Comparison of ENCODE assay signal across 8 cellular contexts in genomic region chr14:61280526-61281185, GRCh38. TPM values are rescaled to one million over a fixed set of nuclear protein-coding genes. Genes with fewer than 3 reads are reported as not detected.
DNase-seq lines count a peak whose midpoint lies in the region; ATAC-seq, FAIRE-seq and TF ChIP-seq lines count a peak whose summit lies in the region.

No MANE protein-coding gene starts in this region.

- H2AFZ ChIP-seq in endothelial cell of umbilical vein (ENCODE audit: low read depth, low read length): peak overlapping the region; percentile 85

- CTCF ChIA-PET in activated CD8-positive, alpha-beta memory T cell treated with anti-CD3 and anti-CD28 coated beads, Interleukin-2, amount 10 ng/mL, durations not matched to agents 7 days and 5 days (lab: Charles Lee): interaction anchor here (0.6 to 11.8 kb wide), 21 partner anchors 8 to 557 kb away, joined by 3 to 136 read pairs (median 4); partner anchors contain the start of genes PRKCH and SNAPC1
- CTCF ChIA-PET in endothelial cell of umbilical vein (lab: Charles Lee): interaction anchor here (0.5 to 2.3 kb wide), 23 partner anchors 9 to 1014 kb away, joined by 3 to 10 read pairs (median 4); no protein-coding TSS in a partner anchor

- H3K4me1 Mint-ChIP-seq in activated CD8-positive, alpha-beta memory T cell treated with anti-CD3 and anti-CD28 coated beads, Interleukin-2, amount 10 ng/mL, durations not matched to agents 7 days and 5 days: peaks cover 45% of the 10 kb centered on the region

- peak; percentile 15 for FAIRE-seq in endothelial cell of umbilical vein (lab: Jason Lieb, UNC)

- H3K36me3 Mint-ChIP-seq in activated CD8-positive, alpha-beta memory T cell treated with anti-CD3 and anti-CD28 coated beads, Interleukin-2, amount 10 ng/mL, durations not matched to agents 7 days and 5 days: peaks cover 4% of the 10 kb centered on the region

- H3K27me3 ChIP-seq in endothelial cell of umbilical vein (ENCODE audit: control insufficient read depth in 2 of 2, insufficient read depth in 2 of 2, low read length in 2 of 2): peaks cover 0 to 2% of the 10 kb centered on the region in 2 experiments
- H3K27me3 ChIP-seq in muscle layer of colon (ENCODE audit: control insufficient read depth in 1 of 2, insufficient read depth in 2 of 2, low read length in 2 of 2): peaks cover 10 to 25% of the 10 kb centered on the region in 2 donors

- peak overlapping the region; percentile 87 for H3K4me3 Mint-ChIP-seq in activated CD8-positive, alpha-beta memory T cell treated with anti-CD3 and anti-CD28 coated beads, Interleukin-2, amount 10 ng/mL, durations not matched to agents 7 days and 5 days

- H3K9me3 Mint-ChIP-seq in activated CD8-positive, alpha-beta memory T cell treated with anti-CD3 and anti-CD28 coated beads, Interleukin-2, amount 10 ng/mL, durations not matched to agents 7 days and 5 days (ENCODE audit: low read depth): no peaks in the 10 kb centered on the region

- dilution Hi-C loops in endothelial cell of umbilical vein (cut with MboI; ENCODE audit: extremely low pct_ligation_motif_present, low sequenced_read_pairs): loop anchor here (25.0 kb wide), 1 partner anchor 182 kb away; no protein-coding TSS in a partner anchor

- H3K27ac Mint-ChIP-seq in activated CD8-positive, alpha-beta memory T cell treated with anti-CD3 and anti-CD28 coated beads, Interleukin-2, amount 10 ng/mL, durations not matched to agents 7 days and 5 days: peak overlapping the region; percentile 79

- H3K79me2 ChIP-seq in endothelial cell of umbilical vein (ENCODE audit: control insufficient read depth, insufficient read depth, low read length): no peaks in the 10 kb centered on the region

- DNase-seq in COLO668 (lab: John Stamatoyannopoulos, UW; ENCODE audit: unreplicated experiment) (peak; percentile 92), NCI-H1417 treated with DMSO at 0.1 percent for 48 hours (lab: John Stamatoyannopoulos, UW) (peak; percentile 45), endothelial cell of umbilical vein (ENCODE audit: low read depth, low spot score) (peak; percentile 86), NCI-H128 (lab: John Stamatoyannopoulos, UW; ENCODE audit: unreplicated experiment) (no peak), HCEC 1CT (no peak)
- peak; percentile 79 for DNase-seq in activated CD8-positive, alpha-beta memory T cell treated with anti-CD3 and anti-CD28 coated beads, Interleukin-2, amount 10 ng/mL, durations not matched to agents 7 days and 5 days
- peak; percentile 49 to 61 for DNase-seq in stimulated activated CD8-positive, alpha-beta memory T cell treated with anti-CD3 and anti-CD28 coated beads, Interleukin-4, amount 100 ng/mL, for 4 hours (ENCODE audit: low read depth in 2 of 2, low spot score in 1 of 2)

- H3K9me3 ChIP-seq in endothelial cell of umbilical vein (replicated peaks; ENCODE audit: control insufficient read depth, insufficient read depth, low read length): no peaks in the 10 kb centered on the region
- no peaks in the 10 kb centered on the region for H3K9me3 ChIP-seq in muscle layer of colon (ENCODE audit: low read length)

- no peaks in the 10 kb centered on the region for H3K9me1 ChIP-seq in endothelial cell of umbilical vein (replicated peaks; ENCODE audit: control insufficient read depth, extremely low read depth, insufficient read depth, low read length)

- peaks cover 15% of the 10 kb centered on the region for H3K4me1 ChIP-seq in endothelial cell of umbilical vein (ENCODE audit: control insufficient read depth, extremely low read depth, insufficient read depth, low read length)
- no peaks in the 10 kb centered on the region for H3K4me1 ChIP-seq in muscle layer of colon (ENCODE audit: insufficient read depth, low read length)

- no TSS peak for BruUV-seq in endothelial cell of umbilical vein (replicated peaks; lab: Mats Ljungman, UMichigan)

- peak; percentile 33 for TF ChIP-seq POLR2A in endothelial cell of umbilical vein (IDR thresholded peaks at IDR 0.05; ENCODE audit: low read depth, low read length)

- POLR2A ChIA-PET in endothelial cell of umbilical vein (lab: Charles Lee): interaction anchor here (0.5 kb wide), 1 partner anchor 476 kb away, joined by 3 read pairs; no protein-coding TSS in a partner anchor

- H3K36me3 ChIP-seq in endothelial cell of umbilical vein (ENCODE audit: control insufficient read depth in 2 of 2, extremely low read depth in 1 of 2, insufficient read depth in 2 of 2, low read length in 2 of 2) (no peaks in the 10 kb centered on the region), muscle layer of colon (ENCODE audit: insufficient read depth, low read length) (no peaks in the 10 kb centered on the region)

- peaks cover 24% of the 10 kb centered on the region for H3K27me3 Mint-ChIP-seq in activated CD8-positive, alpha-beta memory T cell treated with anti-CD3 and anti-CD28 coated beads, Interleukin-2, amount 10 ng/mL, durations not matched to agents 7 days and 5 days

- peak overlapping the region; percentile 72 for H3K4me2 ChIP-seq in endothelial cell of umbilical vein (ENCODE audit: insufficient read depth, low read length)

- peak; percentile 89 for ATAC-seq in activated CD8-positive, alpha-beta memory T cell treated with anti-CD3 and anti-CD28 coated beads, Interleukin-2, amount 10 ng/mL, durations not matched to agents 7 days and 5 days

- H3K9ac ChIP-seq in endothelial cell of umbilical vein (replicated peaks; ENCODE audit: extremely low read depth, insufficient read depth, low read length) (peak overlapping the region; percentile 42), muscle layer of colon (ENCODE audit: low read length) (no peak overlapping the region)

- peak; percentile 60 to 76 for TF ChIP-seq CTCF in endothelial cell of umbilical vein (IDR thresholded peaks at IDR 0.05; ENCODE audit: extremely low read depth in 1 of 2, insufficient read depth in 1 of 2, low read depth in 1 of 2, low read length in 2 of 2)

- H3K27ac ChIP-seq in endothelial cell of umbilical vein (ENCODE audit: insufficient read depth, low read depth, low read length): no peak overlapping the region
- H3K27ac ChIP-seq in muscle layer of colon (ENCODE audit: low read depth, low read length): no peak overlapping the region

- no peaks in the 10 kb centered on the region for H4K20me1 ChIP-seq in endothelial cell of umbilical vein (replicated peaks; ENCODE audit: control insufficient read depth, extremely low read depth, insufficient read depth, low read length)

- intact Hi-C loops in endothelial cell of umbilical vein (cut with micrococcal nuclease): loop anchor here (5.0 kb wide), 1 partner anchor 1033 kb away; the partner anchor contains the start of gene PPM1A

- H3K4me3 ChIP-seq in endothelial cell of umbilical vein (replicated peaks in 1 of 3; ENCODE audit: insufficient read depth in 1 of 3, low read depth in 1 of 3, low read length in 3 of 3) (peak overlapping the region; percentile 12 to 37 (median 28)), muscle layer of colon (ENCODE audit: low read depth in 1 of 2, low read length in 2 of 2) (peak overlapping the region; percentile 30)

TF ChIP-seq in endothelial cell of umbilical vein, 7 proteins besides CTCF, POLR2A, EP300 and RAD21:
- no peak for TF ChIP-seq EZH2 (IDR thresholded peaks at IDR 0.05; ENCODE audit: borderline replicate concordance, low read depth, low read length, severe bottlenecking)
- TF ChIP-seq GATA2 (IDR thresholded peaks at IDR 0.05; ENCODE audit: insufficient read depth, insufficient read length, low read depth, low read length): no peak
- peak; percentile 46 for TF ChIP-seq POLR2AphosphoS5 (IDR thresholded peaks at IDR 0.05; ENCODE audit: insufficient read depth, low read depth, low read length)

RNA-seq across cellular contexts. Expression of gene TMEM30B, which starts 0.5 kb away (rescaled TPM):
- total RNA-seq in activated CD8-positive, alpha-beta memory T cell treated with anti-CD3 and anti-CD28 coated beads, Interleukin-2, amount 10 ng/mL, durations not matched to agents 7 days and 5 days: 1 to 10 TPM in 1 of 2 experiments, under 1 TPM in 1; 0.70 to 1.3 TPM
- 0.25 and 0.35 TPM in 2 replicates for total RNA-seq in endothelial cell of umbilical vein
- 0.32 and 0.37 TPM in 2 replicates for polyA plus RNA-seq in endothelial cell of umbilical vein
- 0.10 and 0.28 TPM in 2 replicates for polyA plus RNA-seq in endothelial cell of umbilical vein (2011; cell fraction: cytosol; rRNA removed)
- polyA plus RNA-seq in endothelial cell of umbilical vein (2011; cell fraction: nucleus; rRNA removed): 0.08 and 0.10 TPM in 2 replicates
- 0.11 and 0.42 TPM in 2 replicates for polyA plus RNA-seq in endothelial cell of umbilical vein (2012)
- polyA minus RNA-seq in endothelial cell of umbilical vein: 0.12 and 0.76 TPM in 2 replicates
- not detected for polyA minus RNA-seq in endothelial cell of umbilical vein (2011; cell fraction: cytosol; rRNA and poly(A)+ RNA removed)
- polyA minus RNA-seq in endothelial cell of umbilical vein (2011; cell fraction: nucleus; rRNA and poly(A)+ RNA removed): 0.19 TPM in 1 of 2 replicates, not detected in the other

RNA-seq across cellular contexts. Expression of gene PRKCH, which starts 40.7 kb away (rescaled TPM):
- 100 to 1,000 TPM; 304 to 312 TPM for total RNA-seq in activated CD8-positive, alpha-beta memory T cell treated with anti-CD3 and anti-CD28 coated beads, Interleukin-2, amount 10 ng/mL, durations not matched to agents 7 days and 5 days
- total RNA-seq in endothelial cell of umbilical vein: 101 and 103 TPM in 2 replicates
- polyA plus RNA-seq in endothelial cell of umbilical vein: 97.7 and 100 TPM in 2 replicates
- polyA plus RNA-seq in endothelial cell of umbilical vein (2011; cell fraction: cytosol; rRNA removed): 113 and 120 TPM in 2 replicates
- polyA plus RNA-seq in endothelial cell of umbilical vein (2011; cell fraction: nucleus; rRNA removed): 105 and 108 TPM in 2 replicates
- 54.4 and 93.2 TPM in 2 replicates for polyA plus RNA-seq in endothelial cell of umbilical vein (2012)
- 323 and 360 TPM in 2 replicates for polyA minus RNA-seq in endothelial cell of umbilical vein
- 1.2 TPM for polyA minus RNA-seq in endothelial cell of umbilical vein (2011; cell fraction: cytosol; rRNA and poly(A)+ RNA removed)
- 293 and 389 TPM in 2 replicates for polyA minus RNA-seq in endothelial cell of umbilical vein (2011; cell fraction: nucleus; rRNA and poly(A)+ RNA removed)

Comparison
In these comparisons a context has a peak if more than half of its experiments do, and no peak if none do; other contexts are left out.
1. DNase-seq: peak in COLO668 (single experiment), NCI-H1417 treated with DMSO at 0.1 percent for 48 hours (single experiment), activated CD8-positive, alpha-beta memory T cell treated with anti-CD3 and anti-CD28 coated beads, Interleukin-2, amount 10 ng/mL, durations not matched to agents 7 days and 5 days (single experiment), endothelial cell of umbilical vein (single experiment) and stimulated activated CD8-positive, alpha-beta memory T cell treated with anti-CD3 and anti-CD28 coated beads, Interleukin-4, amount 100 ng/mL, for 4 hours (2 of 2); none in NCI-H128 (single experiment) and HCEC 1CT (single experiment).